8 cellular contexts compared by ENCODE assay signal in the genomic region with DNA sequence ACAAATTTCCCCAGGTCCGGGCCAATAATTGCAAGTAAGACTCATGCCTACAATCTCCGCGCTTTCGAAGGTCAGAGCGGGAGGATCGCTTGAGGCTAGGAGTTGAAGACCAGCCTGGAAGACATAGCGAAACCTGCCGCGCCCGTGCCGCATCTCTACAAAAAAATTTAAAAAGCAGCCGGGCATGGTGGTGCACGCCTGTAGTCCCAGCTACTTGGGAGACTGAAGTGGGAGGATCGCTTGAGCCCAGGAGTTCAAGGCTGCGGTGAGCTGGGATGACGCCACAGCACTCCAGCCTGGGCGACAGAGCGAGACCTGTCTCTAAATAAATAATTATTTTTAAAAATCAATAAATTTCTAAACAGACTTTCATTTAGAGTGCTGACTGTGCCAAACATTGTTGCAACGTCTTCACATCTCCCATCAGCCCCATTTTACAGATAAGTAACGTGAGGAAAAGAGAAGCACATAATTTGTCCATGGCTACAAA. TPM values are rescaled to one million over a fixed set of nuclear protein-coding genes. Genes with fewer than 3 reads are reported as not detected.
DNase-seq lines count a peak whose midpoint lies in the region; ATAC-seq and TF ChIP-seq lines count a peak whose summit lies in the region.

No MANE protein-coding gene starts in this region.

- peak overlapping the region; percentile 86 for H3K4me3 Mint-ChIP-seq in natural killer cell

- peak overlapping the region; percentile 59 to 98 (median 90) for H3K4me3 ChIP-seq in dorsolateral prefrontal cortex

- H3K27me3 Mint-ChIP-seq in natural killer cell (ENCODE audit: low read depth in 2 of 2), result peaks cover 23 to 52% of the 10 kb centered on the region in 2 donors

- H3K27ac Mint-ChIP-seq in natural killer cell, result peak overlapping the region; percentile 70 to 88

- H3K36me3 Mint-ChIP-seq in natural killer cell, result no peaks in the 10 kb centered on the region

- no peaks in the 10 kb centered on the region for H3K9me3 Mint-ChIP-seq in natural killer cell

- peak overlapping the region in 4 of 59 donors; percentile 12 to 66 (median 18) for H3K27ac ChIP-seq in dorsolateral prefrontal cortex

- peaks cover 13 to 19% of the 10 kb centered on the region in 2 donors for H3K4me1 Mint-ChIP-seq in natural killer cell

- DNase-seq in dorsolateral prefrontal cortex (peak in 1 of 10 donors; percentile 16), natural killer cell (no peak), EL (no peak), HuH-7.5 (ENCODE audit: low spot score) (no peak), middle frontal gyrus (ENCODE audit: extremely low spot score, low spot score) (no peak)

- TF ChIP-seq POLR2A in GM18505 (IDR thresholded peaks at IDR 0.05; ENCODE audit: borderline replicate concordance, extremely low read depth, insufficient read depth, insufficient read length), result no peak

- ATAC-seq in GM18505 (IDR thresholded peaks at IDR 0.05; ENCODE audit: unreplicated experiment), result peak; percentile 19
- peak; percentile 2 for ATAC-seq in HG03565 (IDR thresholded peaks at IDR 0.05; ENCODE audit: unreplicated experiment)
- peak; percentile 14 to 19 (median 18) for ATAC-seq in natural killer cell
- no peak for ATAC-seq in HG02970 (IDR thresholded peaks at IDR 0.05; ENCODE audit: low FRiP score, unreplicated experiment)

- no peak for TF ChIP-seq CTCF in dorsolateral prefrontal cortex (IDR thresholded peaks at IDR 0.05 in 54 of 56, conservative IDR thresholded peaks at IDR 0.05 in 2 of 56; ENCODE audit: low read depth in 1 of 56, partially characterized antibody in 56 of 56)
- TF ChIP-seq CTCF in natural killer cell (IDR thresholded peaks at IDR 0.05), result no peak

- intact Hi-C loops in dorsolateral prefrontal cortex (cut with DNase I), result no loop called here
- intact Hi-C loops in natural killer cell (cut with micrococcal nuclease), result loop anchor here (1.0 kb wide), 1 partner anchor 37 kb away; the partner anchor contains the start of gene GSTO2

- no peaks in the 10 kb centered on the region for H3K27me3 ChIP-seq in dorsolateral prefrontal cortex

RNA-seq across cellular contexts. Expression of gene CFAP43, which starts 0.5 kb away (rescaled TPM):
- total RNA-seq in dorsolateral prefrontal cortex, result 10 to 100 TPM in 2 of 120 experiments, 1 to 10 TPM in 118; 2.2 to 10.5 (median 5.3) TPM
- total RNA-seq in natural killer cell, result under 1 TPM in 1 of 3 donors, not detected in 2; 0.16 TPM

RNA-seq across cellular contexts. Expression of gene GSTO1, which starts 22.0 kb away (rescaled TPM):
- total RNA-seq in dorsolateral prefrontal cortex, result 100 to 1,000 TPM in 27 of 120 experiments, 10 to 100 TPM in 93; 45.5 to 124 (median 88.3) TPM
- 10 to 100 TPM; 27.8 to 38.0 (median 31.5) TPM for total RNA-seq in natural killer cell

RNA-seq across cellular contexts. Expression of gene GSTO2, which starts 36.3 kb away (rescaled TPM):
- total RNA-seq in dorsolateral prefrontal cortex, result 10 to 100 TPM in 109 of 120 experiments, 1 to 10 TPM in 11; 7.2 to 31.4 (median 14.2) TPM
- 1 to 10 TPM in 1 of 3 donors, under 1 TPM in 2; 0.75 to 1.4 (median 0.84) TPM for total RNA-seq in natural killer cell
